17 cellular contexts compared by ENCODE assay signal in the genomic region with DNA sequence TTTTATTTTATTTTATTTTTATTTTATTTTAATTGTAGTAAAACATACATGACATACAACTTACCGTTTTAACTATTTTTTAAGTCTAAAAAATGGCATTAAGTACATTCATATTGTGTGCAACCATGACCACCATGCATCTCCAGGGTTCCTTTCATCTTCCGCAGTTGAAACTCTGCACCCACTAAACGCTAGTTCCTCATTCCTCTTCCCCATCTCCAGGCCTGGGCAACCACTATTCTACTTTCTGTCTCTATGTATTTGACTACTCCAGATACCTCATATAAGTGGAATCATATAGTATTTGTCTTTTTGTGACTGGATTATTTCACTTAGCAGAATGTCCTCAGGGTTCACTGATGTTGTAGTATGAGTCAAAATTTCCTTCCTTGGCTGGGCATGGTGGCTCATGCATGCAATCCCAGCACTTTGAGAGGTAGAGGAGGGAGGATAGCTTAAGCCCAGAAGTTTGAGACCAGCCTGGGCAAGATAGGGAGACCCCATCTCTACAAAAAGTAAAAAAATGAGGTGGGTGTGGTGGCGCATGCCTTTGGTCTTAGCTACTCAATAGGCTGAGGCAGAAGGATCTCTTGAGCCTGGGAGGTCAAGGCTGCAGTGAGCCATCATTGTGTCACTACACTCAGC.
"Had no signal": no experiment of that assay in that cellular context is flagged by ENCODE, and none has a peak within 500 bp of the region (broad histone marks: within the 10 kb centered on the region; RNA-seq: fewer than 3 reads in every experiment).

No MANE protein-coding gene starts in this region.

- H3K36me3 ChIP-seq: colonic mucosa, lower lobe of right lung, spleen, tibial artery, uterus had no signal

- H3K4me1 ChIP-seq: colonic mucosa, lower lobe of right lung, parathyroid adenoma had no signal

- H3K27ac ChIP-seq: colonic mucosa, lower lobe of right lung, parathyroid adenoma, spleen, tibial artery, uterus had no signal

- H3K9me3 ChIP-seq: colonic mucosa, lower lobe of right lung, spleen, tibial artery, uterus had no signal

- H3K4me3 ChIP-seq: colonic mucosa, lower lobe of right lung, spleen, tibial artery, uterus had no signal

- ATAC-seq: activated naive CD8-positive, alpha-beta T cell treated with anti-CD3 and anti-CD28 coated beads, Interleukin-2, amount 50 U/mL, for 24 hours; activated T-cell treated with anti-CD3 and anti-CD28 coated beads, Interleukin-2, amount 50 U/mL, for 4 hours; lower lobe of right lung had no signal

- H3K27me3 ChIP-seq: colonic mucosa, uterus had no signal

- DNase-seq: activated CD4-positive, alpha-beta T cell treated with anti-CD3 and anti-CD28 coated beads, Interleukin-2, amount 10 ng/mL, durations not matched to agents 7 days and 5 days; activated CD8-positive, alpha-beta memory T cell treated with anti-CD3 and anti-CD28 coated beads, Interleukin-2, amount 50 U/mL, for 4 hours; activated naive CD4-positive, alpha-beta T cell treated with anti-CD3 and anti-CD28 coated beads, Interleukin-2, amount 10 ng/mL, durations not matched to agents 7 days and 5 days; activated naive CD8-positive, alpha-beta T cell treated with anti-CD3 and anti-CD28 coated beads, Interleukin-2, amount 50 U/mL, for 24 hours; activated T-cell treated with anti-CD3 and anti-CD28 coated beads, Interleukin-2, amount 50 U/mL, for 4 hours; aorta; colonic mucosa; endodermal cell; erythroblast; lower lobe of right lung; midbrain; spleen; stimulated activated CD4-positive, alpha-beta T cell treated with anti-CD3 and anti-CD28 coated beads, Interleukin-4, amount 100 ng/mL, for 4 hours; stimulated activated naive CD4-positive, alpha-beta T cell treated with Interleukin-2 at 50 U/mL for 16 hours; tibial artery; uterus had no signal
